In the genomic region with DNA sequence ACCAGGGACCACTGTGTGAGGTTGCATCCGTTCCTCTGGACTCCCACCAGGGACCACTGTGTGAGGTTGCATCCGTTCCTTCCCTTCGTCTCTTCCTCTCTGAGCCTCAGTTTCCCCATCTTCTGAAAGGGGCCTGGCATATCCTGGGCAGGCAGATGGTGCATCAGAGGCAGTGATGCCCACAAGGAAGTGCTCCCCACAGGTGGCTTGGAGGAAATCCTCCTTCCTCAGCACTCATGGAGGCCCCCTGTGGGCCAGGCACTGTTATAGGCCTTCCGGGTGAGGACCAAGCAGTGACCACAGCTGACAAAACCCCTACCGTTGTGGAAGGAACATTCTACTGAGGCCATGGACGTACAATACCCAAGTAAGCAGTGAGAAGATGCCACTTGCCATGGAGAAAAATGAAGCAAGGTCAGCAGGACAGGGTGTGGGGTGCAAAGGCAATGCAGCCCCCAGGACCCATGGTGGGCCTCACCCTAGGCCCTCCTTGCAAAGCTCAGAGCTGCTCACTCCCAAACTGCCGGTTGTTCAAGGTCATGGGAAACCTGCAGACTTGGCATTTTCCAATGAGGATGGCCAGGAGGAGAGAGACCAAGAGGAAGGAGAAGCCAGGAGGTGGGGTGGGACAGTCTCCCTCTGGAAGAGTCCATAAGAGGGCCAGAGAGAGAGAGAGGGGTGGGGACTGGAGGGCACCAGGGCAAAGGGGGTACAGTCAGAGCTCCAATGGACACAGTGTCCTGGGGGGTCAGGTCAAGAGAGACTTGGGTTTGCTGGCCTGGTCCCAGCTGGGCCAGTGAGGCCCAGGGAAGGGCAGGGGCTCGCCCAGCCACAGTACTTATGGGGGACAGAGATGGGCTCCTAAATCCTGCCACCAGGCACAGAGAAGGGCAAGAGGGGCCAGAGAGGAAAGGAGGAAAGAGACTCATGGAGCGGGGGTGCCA, we compare ENCODE assay signal across 9 cellular contexts. TPM values are rescaled to one million over a fixed set of nuclear protein-coding genes. Genes with fewer than 3 reads are reported as not detected.
A peak's percentile ranks its signal among the peaks of the same experiment; 100 is the strongest.
DNase-seq lines count a peak whose midpoint lies in the region; TF ChIP-seq lines count a peak whose summit lies in the region.
"Had no signal": no experiment of that assay in that cellular context is flagged by ENCODE, and none has a peak within 500 bp of the region (broad histone marks: within the 10 kb centered on the region; RNA-seq: fewer than 3 reads in every experiment).

No MANE protein-coding gene starts in this region.

- H4K8ac ChIP-seq in mesenchymal stem cell (ENCODE audit: low read length): peak overlapping the region; percentile 57

- H2BK5ac ChIP-seq in mesenchymal stem cell (ENCODE audit: low read depth, low read length, poor library complexity, severe bottlenecking): no peak overlapping the region

- H3K27ac ChIP-seq in mesenchymal stem cell (ENCODE audit: low read length, poor library complexity, severe bottlenecking) (peak overlapping the region; percentile 55), vagina (peak overlapping the region; percentile 94)

- H3K9ac ChIP-seq in mesenchymal stem cell (ENCODE audit: low read length): peak overlapping the region; percentile 37

- H4K91ac ChIP-seq in mesenchymal stem cell (ENCODE audit: low read length): peak overlapping the region; percentile 90

- peaks cover 34% of the 10 kb centered on the region for H3K4me1 Mint-ChIP-seq in chondrocyte (ENCODE audit: low read depth)

- peak overlapping the region; percentile 99 for H2BK120ac ChIP-seq in mesenchymal stem cell (ENCODE audit: low read depth, low read length)

- DNase-seq in G401 (ENCODE audit: low spot score) (peak; percentile 54), NCI-H226 (peak; percentile 50), chondrocyte (ENCODE audit: low spot score) (no peak), mesenchymal stem cell (peak; percentile 47), vagina (ENCODE audit: extremely low spot score in 2 of 2) (no peak), GM13976 (ENCODE audit: low spot score) (no peak), NCI-H1105 (lab: John Stamatoyannopoulos, UW) (no peak)
- no peak for DNase-seq in activated CD4-positive, CD25-positive, alpha-beta regulatory T cell treated with anti-CD3 and anti-CD28 coated beads, Interleukin-2, amount 50 U/mL, for 72 hours

- peaks cover 6% of the 10 kb centered on the region for H3K9me3 Mint-ChIP-seq in chondrocyte (ENCODE audit: low read depth)

- peak overlapping the region in 1 of 2 experiments; percentile 53 for H3K4me3 ChIP-seq in mesenchymal stem cell (ENCODE audit: insufficient read depth in 1 of 2, low read depth in 1 of 2, low read length in 2 of 2)
- H3K4me3 ChIP-seq in vagina: peak overlapping the region; percentile 52 to 56

- no peaks in the 10 kb centered on the region for H3K36me3 Mint-ChIP-seq in chondrocyte (ENCODE audit: low read depth)

- peak overlapping the region; percentile 92 for H2BK15ac ChIP-seq in mesenchymal stem cell (ENCODE audit: low read depth, poor library complexity, severe bottlenecking)

- no peaks in the 10 kb centered on the region for H3K27me3 ChIP-seq in mesenchymal stem cell (ENCODE audit: control insufficient read depth in 1 of 2, insufficient read depth in 1 of 2, low read length in 2 of 2)
- H3K27me3 ChIP-seq in vagina: no peaks in the 10 kb centered on the region

- peak overlapping the region in 1 of 2 experiments; percentile 64 for H3K14ac ChIP-seq in mesenchymal stem cell (ENCODE audit: low read length in 2 of 2)

- no peak overlapping the region for H3K4me2 ChIP-seq in mesenchymal stem cell (ENCODE audit: low read length, poor library complexity, severe bottlenecking)

- TF ChIP-seq POLR2A in vagina (IDR thresholded peaks at IDR 0.05): no peak

- peak overlapping the region; percentile 42 for H2AK5ac ChIP-seq in mesenchymal stem cell (ENCODE audit: low read length, severe bottlenecking)

- H3K79me1 ChIP-seq in mesenchymal stem cell (replicated peaks; ENCODE audit: low read length, poor library complexity, severe bottlenecking): no peaks in the 10 kb centered on the region

- peak overlapping the region; percentile 92 for H3K27ac Mint-ChIP-seq in chondrocyte (ENCODE audit: unreplicated experiment)

- no peak overlapping the region for H2AFZ ChIP-seq in mesenchymal stem cell (ENCODE audit: low read depth, low read length)

- no peaks in the 10 kb centered on the region for H3K27me3 Mint-ChIP-seq in chondrocyte (ENCODE audit: low read depth)

- peaks cover 41% of the 10 kb centered on the region for H3K4me1 ChIP-seq in mesenchymal stem cell (ENCODE audit: control insufficient read depth, insufficient read depth, low read depth, low read length)
- peaks cover 38% of the 10 kb centered on the region for H3K4me1 ChIP-seq in vagina

- H3K9me3 ChIP-seq in mesenchymal stem cell (ENCODE audit: control insufficient read depth, low read length) (no peaks in the 10 kb centered on the region), vagina (no peaks in the 10 kb centered on the region)

- in situ Hi-C loops in G401 (cut with HindIII; ENCODE audit: low sequenced_read_pairs): no loop called here
- in situ Hi-C loops in GM13976 (cut with MboI; ENCODE audit: low sequenced_read_pairs, unreplicated experiment): no loop called here

- 66% methylated on average over 9 of the region's 9 CpGs for WGBS in mesenchymal stem cell

- H3K23ac ChIP-seq in mesenchymal stem cell (ENCODE audit: low read length in 2 of 2): no peak overlapping the region

- H3K18ac ChIP-seq in mesenchymal stem cell (ENCODE audit: low read depth in 1 of 2, low read length in 2 of 2): peak overlapping the region; percentile 87 to 92

- peak overlapping the region; percentile 84 to 89 for H3K4ac ChIP-seq in mesenchymal stem cell (ENCODE audit: low read depth in 1 of 2, low read length in 2 of 2)

- H3K4me3 Mint-ChIP-seq in chondrocyte (ENCODE audit: unreplicated experiment): peak overlapping the region; percentile 59

- intact Hi-C loops in vagina (cut with DNase I): loop anchor here (1.0 to 10.0 kb wide), 2 partner anchors 41 to 425 kb away; no protein-coding TSS in a partner anchor

- peak overlapping the region; percentile 2 to 98 for H2BK12ac ChIP-seq in mesenchymal stem cell (ENCODE audit: low read length in 2 of 2)

- peak; percentile 66 for TF ChIP-seq CTCF in chondrocyte (IDR thresholded peaks at IDR 0.05)
- TF ChIP-seq CTCF in vagina (IDR thresholded peaks at IDR 0.05): peak in 1 of 3 experiments; percentile 40
- TF ChIP-seq CTCF in GM13976 (IDR thresholded peaks at IDR 0.05; ENCODE audit: borderline replicate concordance, control extremely low read depth, extremely low read depth, insufficient read depth, missing control alignments): no peak

- H3K36me3 ChIP-seq in mesenchymal stem cell (ENCODE audit: control insufficient read depth in 1 of 2, insufficient read depth in 2 of 2, low read depth in 1 of 2, low read length in 2 of 2) (no peaks in the 10 kb centered on the region), vagina (no peaks in the 10 kb centered on the region)

RNA-seq across cellular contexts. Expression of a gene that starts 51.1 kb away (rescaled TPM):
- not detected in 2 replicates for total RNA-seq in G401 (2014; rRNA removed; shearing (Covaris generic))
- total RNA-seq in chondrocyte (0.30 to 0.39 TPM (median 0.38 TPM) in 3 replicates), vagina (not detected)
- 0.03 TPM for polyA plus RNA-seq in mesenchymal stem cell (2013, experiment 1 of 2)
- 0.04 TPM for polyA plus RNA-seq in mesenchymal stem cell (2013, experiment 2 of 2)
- total RNA-seq: T-helper 2 cell treated with Interferon-gamma antibody and Interleukin-4, amounts not matched to agents 100 ng/mL and 5 ng/mL, for 36 hours had no signal

RNA-seq across cellular contexts. Expression of a gene that starts 56.2 kb away (rescaled TPM):
- total RNA-seq in G401 (2014; rRNA removed; shearing (Covaris generic)): 107 and 123 TPM in 2 replicates
- total RNA-seq in chondrocyte: 32.6 to 37.4 TPM (median 34.4 TPM) in 3 replicates
- 38.5 TPM for polyA plus RNA-seq in mesenchymal stem cell (2013, experiment 1 of 2)
- polyA plus RNA-seq in mesenchymal stem cell (2013, experiment 2 of 2): 39.6 TPM
- total RNA-seq in vagina: 15.5 TPM

Comparison
In these comparisons a context has a peak if more than half of its experiments do, and no peak if none do; other contexts are left out.
1. DNase-seq: peak in G401 (single experiment), NCI-H226 (single experiment) and mesenchymal stem cell (single experiment); none in chondrocyte (single experiment), vagina (0 of 2), activated CD4-positive, CD25-positive, alpha-beta regulatory T cell treated with anti-CD3 and anti-CD28 coated beads, Interleukin-2, amount 50 U/mL, for 72 hours (single experiment), GM13976 (single experiment) and NCI-H1105 (single experiment).